31 cellular contexts compared by ENCODE assay signal in genomic region chr5:113075019-113075418, GRCh38.
"Had no signal": no experiment of that assay in that cellular context is flagged by ENCODE, and none has a peak within 500 bp of the region (broad histone marks: within the 10 kb centered on the region; RNA-seq: fewer than 3 reads in every experiment).

No MANE protein-coding gene starts in this region.

- H3K36me3 ChIP-seq: adrenal gland had no signal

- H3K27me3 ChIP-seq: adrenal gland, body of pancreas, esophagus muscularis mucosa, gastroesophageal sphincter had no signal

- H3K4me1 ChIP-seq: adrenal gland, body of pancreas, esophagus muscularis mucosa, gastroesophageal sphincter had no signal

- DNase-seq: activated CD4-positive, alpha-beta memory T cell treated with anti-CD3 and anti-CD28 coated beads for 36 hours; activated CD4-positive, alpha-beta T cell treated with anti-CD3 and anti-CD28 coated beads for 36 hours; activated CD4-positive, alpha-beta T cell treated with anti-CD3 and anti-CD28 coated beads, Interleukin-2, amount 10 ng/mL, durations not matched to agents 24 days and 14 days; activated CD4-positive, CD25-positive, alpha-beta regulatory T cell; activated CD4-positive, CD25-positive, alpha-beta regulatory T cell treated with anti-CD3 and anti-CD28 coated beads, Interleukin-2, amount 50 U/mL, for 72 hours; activated CD8-positive, alpha-beta memory T cell treated with anti-CD3 and anti-CD28 coated beads, Interleukin-2, amount 10 ng/mL, durations not matched to agents 7 days and 5 days; activated CD8-positive, alpha-beta memory T cell treated with anti-CD3 and anti-CD28 coated beads, Interleukin-2, amount 50 U/mL, for 4 hours; activated CD8-positive, alpha-beta T cell treated with anti-CD3 and anti-CD28 coated beads, Interleukin-2, amount 10 ng/mL, durations not matched to agents 7 days and 5 days; activated effector memory CD4-positive, alpha-beta T cell treated with anti-CD3 and anti-CD28 coated beads, Interleukin-2, amount 50 U/mL, for 16 hours; activated naive CD4-positive, alpha-beta T cell treated with anti-CD3 and anti-CD28 coated beads for 36 hours; activated naive CD8-positive, alpha-beta T cell treated with anti-CD3 and anti-CD28 coated beads for 36 hours; activated naive CD8-positive, alpha-beta T cell treated with anti-CD3 and anti-CD28 coated beads, Interleukin-2, amount 50 U/mL, for 24 hours; activated T-cell treated with anti-CD3 and anti-CD28 coated beads, Interleukin-2, amount 50 U/mL, for 1 hour; activated T-cell treated with anti-CD3 and anti-CD28 coated beads, Interleukin-2, amount 50 U/mL, for 48 hours; adrenal gland; amygdala; aorta; body of pancreas; central memory CD4-positive, alpha-beta T cell; cortex of kidney; dermis blood vessel endothelial cell; effector CD4-positive, alpha-beta T cell; effector memory CD8-positive, alpha-beta T cell; erythroblast; foreskin melanocyte; T-helper 2 cell had no signal

- H3K27ac ChIP-seq: adrenal gland, body of pancreas, esophagus muscularis mucosa, gastroesophageal sphincter had no signal

- H3K9me3 ChIP-seq: adrenal gland, body of pancreas, esophagus muscularis mucosa, gastroesophageal sphincter had no signal

- H3K4me1 Mint-ChIP-seq: activated CD8-positive, alpha-beta memory T cell treated with anti-CD3 and anti-CD28 coated beads, Interleukin-2, amount 10 ng/mL, durations not matched to agents 7 days and 5 days had no signal

- H3K27me3 Mint-ChIP-seq: activated CD4-positive, alpha-beta memory T cell treated with anti-CD3 and anti-CD28 coated beads for 36 hours; activated CD4-positive, alpha-beta T cell treated with anti-CD3 and anti-CD28 coated beads for 36 hours; activated CD8-positive, alpha-beta memory T cell treated with anti-CD3 and anti-CD28 coated beads, Interleukin-2, amount 10 ng/mL, durations not matched to agents 7 days and 5 days; activated naive CD4-positive, alpha-beta T cell treated with anti-CD3 and anti-CD28 coated beads, Interleukin-2, amount 50 U/mL, for 24 hours; activated naive CD8-positive, alpha-beta T cell treated with anti-CD3 and anti-CD28 coated beads for 36 hours; activated naive CD8-positive, alpha-beta T cell treated with anti-CD3 and anti-CD28 coated beads, Interleukin-2, amount 50 U/mL, for 24 hours had no signal

- H3K4me3 Mint-ChIP-seq: activated CD4-positive, alpha-beta memory T cell treated with anti-CD3 and anti-CD28 coated beads for 36 hours; activated CD4-positive, alpha-beta T cell treated with anti-CD3 and anti-CD28 coated beads for 36 hours; activated CD4-positive, alpha-beta T cell treated with anti-CD3 and anti-CD28 coated beads, Interleukin-2, amount 10 ng/mL, durations not matched to agents 24 days and 14 days; activated CD8-positive, alpha-beta memory T cell treated with anti-CD3 and anti-CD28 coated beads, Interleukin-2, amount 10 ng/mL, durations not matched to agents 7 days and 5 days; activated CD8-positive, alpha-beta T cell treated with anti-CD3 and anti-CD28 coated beads, Interleukin-2, amount 10 ng/mL, durations not matched to agents 7 days and 5 days; activated naive CD4-positive, alpha-beta T cell treated with anti-CD3 and anti-CD28 coated beads for 36 hours; activated naive CD4-positive, alpha-beta T cell treated with anti-CD3 and anti-CD28 coated beads, Interleukin-2, amount 50 U/mL, for 24 hours; activated naive CD8-positive, alpha-beta T cell treated with anti-CD3 and anti-CD28 coated beads for 36 hours; activated naive CD8-positive, alpha-beta T cell treated with anti-CD3 and anti-CD28 coated beads, Interleukin-2, amount 50 U/mL, for 24 hours; activated T-helper 1 cell treated with anti-CD3 and anti-CD28 coated beads, Interleukin-12 subunit alpha, Interleukin-12 subunit beta, Interleukin-2, Interleukin-4 antibody, amounts not matched to agents 30 ng/mL and 10 ng/mL and 1 ng/mL, durations not matched to agents 14 hours and 24 hours and 36 hours; effector memory CD8-positive, alpha-beta T cell had no signal

- H3K27ac Mint-ChIP-seq: activated CD4-positive, alpha-beta memory T cell treated with anti-CD3 and anti-CD28 coated beads for 36 hours; activated CD4-positive, alpha-beta T cell treated with anti-CD3 and anti-CD28 coated beads for 36 hours; activated CD4-positive, alpha-beta T cell treated with anti-CD3 and anti-CD28 coated beads, Interleukin-2, amount 10 ng/mL, durations not matched to agents 24 days and 14 days; activated CD8-positive, alpha-beta memory T cell treated with anti-CD3 and anti-CD28 coated beads, Interleukin-2, amount 10 ng/mL, durations not matched to agents 7 days and 5 days; activated CD8-positive, alpha-beta T cell treated with anti-CD3 and anti-CD28 coated beads, Interleukin-2, amount 10 ng/mL, durations not matched to agents 7 days and 5 days; activated naive CD4-positive, alpha-beta T cell treated with anti-CD3 and anti-CD28 coated beads for 36 hours; activated naive CD4-positive, alpha-beta T cell treated with anti-CD3 and anti-CD28 coated beads, Interleukin-2, amount 50 U/mL, for 24 hours; activated naive CD8-positive, alpha-beta T cell treated with anti-CD3 and anti-CD28 coated beads for 36 hours; activated naive CD8-positive, alpha-beta T cell treated with anti-CD3 and anti-CD28 coated beads, Interleukin-2, amount 50 U/mL, for 24 hours; activated T-helper 1 cell treated with anti-CD3 and anti-CD28 coated beads, Interleukin-12 subunit alpha, Interleukin-12 subunit beta, Interleukin-2, Interleukin-4 antibody, amounts not matched to agents 30 ng/mL and 10 ng/mL and 1 ng/mL, durations not matched to agents 14 hours and 24 hours and 36 hours; activated T-helper 2 cell treated with anti-CD3 and anti-CD28 coated beads, Interferon-gamma antibody, Interleukin-2, Interleukin-4, amounts not matched to agents 10 μg/mL and 5 μg/mL and 100 μg/mL, durations not matched to agents 14 hours and 24 hours and 36 hours; effector memory CD8-positive, alpha-beta T cell had no signal

- H3K9me3 Mint-ChIP-seq: activated naive CD4-positive, alpha-beta T cell treated with anti-CD3 and anti-CD28 coated beads for 36 hours; activated naive CD4-positive, alpha-beta T cell treated with anti-CD3 and anti-CD28 coated beads, Interleukin-2, amount 50 U/mL, for 24 hours; activated naive CD8-positive, alpha-beta T cell treated with anti-CD3 and anti-CD28 coated beads, Interleukin-2, amount 50 U/mL, for 24 hours; effector memory CD8-positive, alpha-beta T cell had no signal

- ATAC-seq: activated CD4-positive, alpha-beta T cell treated with anti-CD3 and anti-CD28 coated beads for 36 hours; activated CD8-positive, alpha-beta memory T cell treated with anti-CD3 and anti-CD28 coated beads, Interleukin-2, amount 10 ng/mL, durations not matched to agents 7 days and 5 days; activated CD8-positive, alpha-beta T cell treated with anti-CD3 and anti-CD28 coated beads, Interleukin-2, amount 10 ng/mL, durations not matched to agents 7 days and 5 days; activated naive CD8-positive, alpha-beta T cell treated with anti-CD3 and anti-CD28 coated beads, Interleukin-2, amount 50 U/mL, for 24 hours; body of pancreas; effector memory CD8-positive, alpha-beta T cell; gastroesophageal sphincter had no signal

- H3K4me3 ChIP-seq: adrenal gland, body of pancreas, esophagus muscularis mucosa, gastroesophageal sphincter had no signal
